7 cellular contexts compared by ENCODE assay signal in the genomic region with DNA sequence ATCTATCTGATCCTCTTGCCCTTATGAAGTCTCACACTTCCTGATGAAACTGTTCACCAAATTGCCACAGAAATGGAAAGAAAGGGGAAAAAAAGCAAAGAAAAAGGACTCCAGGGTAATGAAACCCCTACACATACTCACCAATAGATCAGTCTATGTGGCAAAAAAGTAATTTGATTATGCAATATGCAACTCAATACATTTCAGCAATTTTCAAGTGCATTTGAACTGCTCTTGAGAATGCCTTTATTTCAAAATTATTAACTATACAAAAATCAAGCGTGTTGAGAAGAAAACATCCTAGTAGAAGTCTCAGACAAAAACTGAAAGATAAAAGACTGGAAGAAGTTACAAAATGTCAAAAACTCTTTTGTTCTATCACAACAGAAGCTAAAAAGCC.
"Had no signal": no experiment of that assay in that cellular context is flagged by ENCODE, and none has a peak within 500 bp of the region (broad histone marks: within the 10 kb centered on the region; RNA-seq: fewer than 3 reads in every experiment).

No MANE protein-coding gene starts in this region.

- H2AFZ ChIP-seq: GM23338 had no signal

- H3K4me3 ChIP-seq: GM23338, HAP-1 had no signal

- FAIRE-seq: H1, H54 had no signal

- DNase-seq: KG1 had no signal

- H3K9me3 ChIP-seq: HAP-1 had no signal

- H3K4me1 ChIP-seq: HAP-1 had no signal

- ATAC-seq: GM23338, HCT116 had no signal

- H3K27ac ChIP-seq: HL-60 had no signal

- H3K36me3 ChIP-seq: HAP-1 had no signal

- H3K4me2 ChIP-seq: GM23338 had no signal
